8 cellular contexts compared by ENCODE assay signal in the genomic region with DNA sequence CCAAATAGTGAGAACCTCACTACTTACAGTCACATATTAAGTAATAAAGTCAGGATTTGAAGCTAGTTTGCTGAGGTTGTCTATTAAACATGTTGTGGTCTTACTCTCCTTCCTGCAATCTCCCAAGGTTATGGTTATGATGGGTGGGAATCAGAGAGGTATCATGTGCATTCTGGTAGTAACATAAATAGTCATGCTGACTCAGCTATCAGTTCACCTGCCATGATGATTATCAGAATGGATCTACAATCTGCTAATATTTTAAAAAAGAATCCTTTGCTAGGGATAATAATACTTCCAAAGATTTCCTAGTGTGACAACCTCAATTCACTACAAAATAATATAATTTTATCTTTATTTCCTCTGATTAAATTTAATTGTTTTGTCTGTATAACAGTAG.
"Had no signal": no experiment of that assay in that cellular context is flagged by ENCODE, and none has a peak within 500 bp of the region (broad histone marks: within the 10 kb centered on the region; RNA-seq: fewer than 3 reads in every experiment).

No MANE protein-coding gene starts in this region.

- FAIRE-seq: G401.6, GM12878, GM12891, GM12892, GM18507, GM19239 had no signal

- H3K4me3 ChIP-seq: GM12878 had no signal

- ATAC-seq: GM12878 had no signal

- DNase-seq: GDM1, GF-D8 had no signal
